Comparison of ENCODE assay signal across 20 cellular contexts in the genomic region with DNA sequence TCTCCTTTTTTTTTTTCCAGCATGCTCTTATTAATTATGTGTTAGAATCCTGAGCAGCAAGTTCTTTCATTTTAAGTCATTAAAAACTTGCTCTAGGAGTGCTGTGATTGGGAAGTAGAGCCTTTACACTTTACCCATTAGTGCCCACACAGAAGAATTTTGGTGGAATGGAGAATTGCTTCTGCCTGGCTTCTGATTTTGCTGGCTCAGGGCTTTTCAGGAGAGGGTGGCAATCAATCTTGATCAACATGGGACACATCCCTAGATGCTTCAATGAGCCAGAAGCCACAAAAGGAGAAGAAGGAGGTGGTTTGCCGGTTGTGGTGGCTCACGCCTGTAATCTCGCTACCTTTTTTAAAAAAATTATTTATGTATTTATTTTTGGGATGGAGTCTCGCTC. TPM values are rescaled to one million over a fixed set of nuclear protein-coding genes. Genes with fewer than 3 reads are reported as not detected.
A peak's percentile ranks its signal among the peaks of the same experiment; 100 is the strongest.
DNase-seq lines count a peak whose midpoint lies in the region; ATAC-seq, FAIRE-seq and TF ChIP-seq lines count a peak whose summit lies in the region.
"Had no signal": no experiment of that assay in that cellular context is flagged by ENCODE, and none has a peak within 500 bp of the region (broad histone marks: within the 10 kb centered on the region; RNA-seq: fewer than 3 reads in every experiment).

No MANE protein-coding gene starts in this region.

- H2BK20ac ChIP-seq in H1 (ENCODE audit: low read length), result peak overlapping the region; percentile 23; the same call in 1 of the 2 replicates

- H3K27me3 ChIP-seq in BLaER1 treated with 17β-estradiol and CSF1 and Interleukin-3, amounts not matched to agents 10 nM and 100 nM, result no peaks in the 10 kb centered on the region
- no peaks in the 10 kb centered on the region for H3K27me3 ChIP-seq in Karpas-422 (ENCODE audit: low read length)
- H3K27me3 ChIP-seq in H1 (replicated peaks in 1 of 4; ENCODE audit: control insufficient read depth in 3 of 4, extremely low read depth in 1 of 4, insufficient read depth in 3 of 4, low read length in 3 of 4), result no peaks in the 10 kb centered on the region
- H3K27me3 ChIP-seq in colonic mucosa, result no peaks in the 10 kb centered on the region
- H3K27me3 ChIP-seq in WERI-Rb-1 (ENCODE audit: insufficient read depth, low read depth, severe bottlenecking), result no peaks in the 10 kb centered on the region

- no peak overlapping the region for H4K91ac ChIP-seq in H1 (replicated peaks; ENCODE audit: insufficient read length, low read length)

- no peaks in the 10 kb centered on the region for H3K79me1 ChIP-seq in H1 (ENCODE audit: low read depth, low read length)

- POLR2A ChIA-PET in A549 (lab: Yijun Ruan, JAX) (no interaction called here), H1 (lab: Charles Lee; ENCODE audit: partially characterized antibody) (no interaction called here)

- H3K23me2 ChIP-seq in H1 (ENCODE audit: low read depth, low read length), result no peaks in the 10 kb centered on the region

- no peak overlapping the region for H3K14ac ChIP-seq in H1 (ENCODE audit: insufficient read length)

- H3K56ac ChIP-seq in H1 (replicated peaks; ENCODE audit: insufficient read length, low read depth, low read length), result no peak overlapping the region

- no peak overlapping the region for H2BK15ac ChIP-seq in H1 (ENCODE audit: low read length)

- H3K4me1 ChIP-seq in A549, result no peaks in the 10 kb centered on the region
- peaks cover 16 to 20% (median 17%) of the 10 kb centered on the region in 10 experiments for H3K4me1 ChIP-seq in BLaER1 treated with 17β-estradiol and CSF1 and Interleukin-3, amounts not matched to agents 10 nM and 100 nM
- no peaks in the 10 kb centered on the region for H3K4me1 ChIP-seq in Karpas-422 (ENCODE audit: low read length)
- peaks cover 2 to 19% (median 13%) of the 10 kb centered on the region in 4 experiments; a peak in 5 of 7 replicates for H3K4me1 ChIP-seq in H1 (replicated peaks in 1 of 4; ENCODE audit: control insufficient read depth in 3 of 4, insufficient read depth in 4 of 4, low read length in 3 of 4)
- no peaks in the 10 kb centered on the region for H3K4me1 ChIP-seq in colonic mucosa

- H3K9ac ChIP-seq in BLaER1 treated with 17β-estradiol and CSF1 and Interleukin-3, amounts not matched to agents 10 nM and 100 nM, result no peak overlapping the region
- H3K9ac ChIP-seq in Karpas-422 (ENCODE audit: low read length), result no peak overlapping the region
- H3K9ac ChIP-seq in H1 (replicated peaks in 1 of 4; ENCODE audit: extremely low read depth in 1 of 4, low read depth in 3 of 4, low read length in 3 of 4), result no peak overlapping the region
- no peak overlapping the region for H3K9ac ChIP-seq in colonic mucosa (ENCODE audit: low read depth in 2 of 2, low read length in 2 of 2)

- no peak overlapping the region for H2BK120ac ChIP-seq in H1 (replicated peaks; ENCODE audit: low read depth, low read length)

- H3K23ac ChIP-seq in H1 (ENCODE audit: insufficient read length), result no peak overlapping the region

- no peak overlapping the region for H2BK12ac ChIP-seq in H1 (ENCODE audit: low read depth, low read length)

- H3K4me3 ChIP-seq in A549, result no peak overlapping the region
- no peak overlapping the region for H3K4me3 ChIP-seq in BLaER1 treated with 17β-estradiol and CSF1 and Interleukin-3, amounts not matched to agents 10 nM and 100 nM
- no peak overlapping the region for H3K4me3 ChIP-seq in Karpas-422 (ENCODE audit: low read length)
- no peak overlapping the region for H3K4me3 ChIP-seq in H1 (ENCODE audit: extremely low read depth in 1 of 4, insufficient read depth in 2 of 4, low read depth in 3 of 4, low read length in 4 of 4)
- no peak overlapping the region for H3K4me3 ChIP-seq in colonic mucosa
- H3K4me3 ChIP-seq in WERI-Rb-1 (ENCODE audit: low read depth, low read length), result no peak overlapping the region
- H3K4me3 ChIP-seq: GM12878 had no signal

- no peaks in the 10 kb centered on the region for H3K79me2 ChIP-seq in Karpas-422 (ENCODE audit: low read length)
- no peaks in the 10 kb centered on the region for H3K79me2 ChIP-seq in H1 (ENCODE audit: control insufficient read depth in 1 of 2, insufficient read depth in 2 of 2, low read length in 2 of 2)

- no peak for ATAC-seq in A549
- ATAC-seq: GM12878 had no signal

- WGBS in A549 (ENCODE audit: missing lambda C conversion rate), result 90% methylated on average over 4 of the region's 4 CpGs
- WGBS in H1 (ENCODE audit: extremely low coverage in 1 of 2, insufficient coverage in 1 of 2, insufficient read length in 1 of 2, insufficient replicate concordance in 2 of 2, low coverage in 1 of 2, low lambda C conversion rate in 2 of 2, missing lambda C conversion rate in 1 of 2), 2 experiments, result 100% methylated on average over 4 of the region's 4 CpGs; no CpG with 5 or more reads in 1 of the 2 experiments

- FAIRE-seq in A549 (lab: Jason Lieb, UNC) (no peak), H1 (lab: Jason Lieb, UNC) (no peak)
- FAIRE-seq: D721Med, GM12878, GM19239 had no signal

- no peak for TF ChIP-seq RAD21 in A549 (conservative IDR thresholded peaks at IDR 0.05 in 1 of 2, IDR thresholded peaks at IDR 0.05 in 1 of 2)
- no peak for TF ChIP-seq RAD21 in H1 (IDR thresholded peaks at IDR 0.05 in 1 of 2, conservative IDR thresholded peaks at IDR 0.05 in 1 of 2; ENCODE audit: low read depth in 2 of 2, low read length in 2 of 2)

- no peak for TF ChIP-seq CTCF in A549 (IDR thresholded peaks at IDR 0.05)
- no peak for TF ChIP-seq CTCF in H1 (IDR thresholded peaks at IDR 0.05; ENCODE audit: control extremely low read depth in 1 of 3, insufficient read depth in 1 of 3, low read depth in 1 of 3, low read length in 3 of 3)
- no peak for TF ChIP-seq CTCF in colonic mucosa (IDR thresholded peaks at IDR 0.05)
- TF ChIP-seq CTCF in WERI-Rb-1 (IDR thresholded peaks at IDR 0.05; ENCODE audit: low read depth, low read length), result no peak

- DNase-seq in A549 (ENCODE audit: low read depth in 1 of 2, low spot score in 1 of 2), result no peak
- DNase-seq in Karpas-422, result peak; percentile 29
- no peak for DNase-seq in H1 (ENCODE audit: low read depth in 1 of 2, low spot score in 2 of 2)
- no peak for DNase-seq in activated T-cell treated with anti-CD3 and anti-CD28 coated beads for 4 hours
- DNase-seq in colonic mucosa, result no peak
- DNase-seq in WERI-Rb-1, result no peak
- DNase-seq: 8988T; CD4-positive, alpha-beta T cell; CD8-positive, alpha-beta memory T cell; DMS 273 treated with DMSO at 0.1 percent for 48 hours; DMS79; EL; GDM1; GOT3; H7; HCEC 1CT had no signal

- CTCF ChIA-PET in A549 (lab: Yijun Ruan, JAX) (interaction anchor here (0.7 to 2.7 kb wide), 3 partner anchors 18 to 417 kb away, joined by 4 to 7 read pairs (median 4); no protein-coding TSS in a partner anchor), H1 (lab: Charles Lee; ENCODE audit: partially characterized antibody) (interaction anchor here (1.6 to 4.5 kb wide), 2 partner anchors 18 to 19 kb away, joined by 8 to 34 read pairs; no protein-coding TSS in a partner anchor)

- H2AK5ac ChIP-seq in H1 (ENCODE audit: low read depth, low read length), result no peak overlapping the region

- intact Hi-C loops in colonic mucosa (cut with DNase I), result no loop called here

- H3K4me2 ChIP-seq in A549 (no peak overlapping the region), Karpas-422 (ENCODE audit: low read depth, low read length, poor library complexity, severe bottlenecking) (no peak overlapping the region), H1 (ENCODE audit: insufficient read depth in 1 of 2, low read depth in 2 of 2, low read length in 2 of 2) (no peak overlapping the region; a peak in 1 of 4 replicates)
- peak overlapping the region; percentile 45 to 85 (median 71) for H3K4me2 ChIP-seq in BLaER1 treated with 17β-estradiol and CSF1 and Interleukin-3, amounts not matched to agents 10 nM and 100 nM

- H2AFZ ChIP-seq in Karpas-422 (ENCODE audit: low read length) (no peak overlapping the region), H1 (ENCODE audit: low read length) (no peak overlapping the region)

- no peaks in the 10 kb centered on the region for H4K20me1 ChIP-seq in BLaER1 treated with 17β-estradiol and CSF1 and Interleukin-3, amounts not matched to agents 10 nM and 100 nM
- no peaks in the 10 kb centered on the region for H4K20me1 ChIP-seq in Karpas-422 (ENCODE audit: insufficient read depth, low read depth, low read length)
- H4K20me1 ChIP-seq in H1 (replicated peaks in 1 of 2; ENCODE audit: control insufficient read depth in 1 of 2, insufficient read depth in 2 of 2, low read length in 2 of 2), result no peaks in the 10 kb centered on the region

- TF ChIP-seq EP300 in A549 (IDR thresholded peaks at IDR 0.05) (no peak), H1 (IDR thresholded peaks at IDR 0.05; ENCODE audit: borderline replicate concordance in 1 of 2, low read depth in 2 of 2, low read length in 2 of 2) (no peak)

- H3K27ac ChIP-seq in A549, result no peak overlapping the region
- no peak overlapping the region for H3K27ac ChIP-seq in BLaER1 treated with 17β-estradiol and CSF1 and Interleukin-3, amounts not matched to agents 10 nM and 100 nM
- no peak overlapping the region for H3K27ac ChIP-seq in Karpas-422 (ENCODE audit: low read length)
- no peak overlapping the region for H3K27ac ChIP-seq in H1 (ENCODE audit: low read depth, low read length)
- no peak overlapping the region for H3K27ac ChIP-seq in colonic mucosa
- no peak overlapping the region for H3K27ac ChIP-seq in WERI-Rb-1

- H3K36me3 ChIP-seq in BLaER1 treated with 17β-estradiol and CSF1 and Interleukin-3, amounts not matched to agents 10 nM and 100 nM, result no peaks in the 10 kb centered on the region
- no peaks in the 10 kb centered on the region for H3K36me3 ChIP-seq in Karpas-422 (ENCODE audit: insufficient read depth, low read length)
- no peaks in the 10 kb centered on the region; a peak in 1 of 8 replicates for H3K36me3 ChIP-seq in H1 (ENCODE audit: control insufficient read depth in 2 of 4, insufficient read depth in 4 of 4, low read length in 3 of 4)
- H3K36me3 ChIP-seq in colonic mucosa, result no peaks in the 10 kb centered on the region
- no peaks in the 10 kb centered on the region for H3K36me3 ChIP-seq in WERI-Rb-1

- no peak overlapping the region for H3K18ac ChIP-seq in H1 (ENCODE audit: extremely low read depth, low read length)

- TF ChIP-seq POLR2A in A549 (IDR thresholded peaks at IDR 0.05; ENCODE audit: low read length), result no peak
- TF ChIP-seq POLR2A in H1 (IDR thresholded peaks at IDR 0.05; ENCODE audit: control extremely low read depth in 1 of 2, low read depth in 2 of 2, low read length in 2 of 2), result no peak

- no peak overlapping the region for H2BK5ac ChIP-seq in H1 (ENCODE audit: low read depth, low read length)

- no peak overlapping the region for H4K5ac ChIP-seq in H1 (ENCODE audit: insufficient read length, low read depth, low read length)

- H3K9me2 ChIP-seq in Karpas-422 (replicated peaks; ENCODE audit: insufficient read depth, low read length), result no peaks in the 10 kb centered on the region

- no peak overlapping the region for H4K8ac ChIP-seq in H1 (ENCODE audit: extremely low read depth, insufficient read depth, low read length)

- no peak overlapping the region for H3K4ac ChIP-seq in H1 (replicated peaks; ENCODE audit: insufficient read length, low read depth, low read length)

- H3K9me3 ChIP-seq in A549 (no peaks in the 10 kb centered on the region), Karpas-422 (ENCODE audit: low read length) (no peaks in the 10 kb centered on the region), H1 (ENCODE audit: insufficient read depth in 2 of 2, low read depth in 1 of 2, low read length in 1 of 2) (no peaks in the 10 kb centered on the region), colonic mucosa (no peaks in the 10 kb centered on the region), WERI-Rb-1 (ENCODE audit: severe bottlenecking) (no peaks in the 10 kb centered on the region)
- H3K9me3 ChIP-seq in BLaER1 treated with 17β-estradiol and CSF1 and Interleukin-3, amounts not matched to agents 10 nM and 100 nM (replicated peaks in 1 of 11), result no peaks in the 10 kb centered on the region

RNA-seq across cellular contexts. Expression of a gene that starts 39.4 kb away (rescaled TPM):
- 191 and 258 TPM in 2 replicates for polyA plus RNA-seq in A549 (2011; rRNA removed)
- polyA plus RNA-seq in A549 (2012; cell fraction: cytosol; rRNA removed), result 75.5 and 91.7 TPM in 2 replicates
- 25.4 and 39.9 TPM in 2 replicates for polyA plus RNA-seq in A549 (2012; cell fraction: nucleus; rRNA removed)
- polyA plus RNA-seq in A549 (2017; fragmentation: RNase III; extraction: RNeasy Plus Mini Kit Qiagen cat#74134 plus additional on column Dnase treatment), result 307 to 387 TPM (median 309 TPM) in 3 replicates
- 4.8 and 5.5 TPM in 2 replicates for polyA minus RNA-seq in A549 (2011; rRNA and poly(A)+ RNA removed)
- 8.4 and 43.1 TPM in 2 replicates for total RNA-seq in Karpas-422 (2014; rRNA removed; shearing (Covaris generic); ENCODE audit: low replicate concordance)
- total RNA-seq in H1 (2021; fragmentation: NEBNext Ultra II Directional; extraction: Animal tissue kit (Norgen Biotek cat#: 25700)), result 271 and 280 TPM in 2 replicates
- 40.0 and 99.9 TPM in 2 replicates for polyA plus RNA-seq in H1 (2011; rRNA removed)
- 158 TPM for polyA plus RNA-seq in H1 (2011; cell fraction: cytosol; rRNA removed)
- polyA plus RNA-seq in H1 (2011; cell fraction: nucleus; rRNA removed), result 10.1 TPM
- polyA plus RNA-seq in H1 (2012, experiment 1 of 2), result 121 to 356 TPM (median 153 TPM) in 4 replicates
- polyA plus RNA-seq in H1 (2012, experiment 2 of 2), result 1,071 TPM
- polyA plus RNA-seq in H1 (2013, experiment 1 of 2), result 805 TPM
- polyA plus RNA-seq in H1 (2013, experiment 2 of 2), result 862 TPM
- 6.2 and 6.6 TPM in 2 replicates for polyA minus RNA-seq in H1 (2011; rRNA and poly(A)+ RNA removed)
- polyA minus RNA-seq in H1 (2011; cell fraction: cytosol; rRNA and poly(A)+ RNA removed), result 13.1 TPM
- polyA minus RNA-seq in H1 (2011; cell fraction: nucleus; rRNA and poly(A)+ RNA removed), result 28.3 TPM
- total RNA-seq in colonic mucosa, result 10 to 100 TPM; 37.7 to 67.8 TPM

Comparison
In these comparisons a context has a peak if more than half of its experiments do, and no peak if none do; other contexts are left out.
1. H3K4me2 ChIP-seq: peak in BLaER1 treated with 17β-estradiol and CSF1 and Interleukin-3, amounts not matched to agents 10 nM and 100 nM (11 of 11); none in A549 (single experiment), Karpas-422 (single experiment) and H1 (0 of 2).